ENCODE assay signal across 1 cellular context in genomic region chr20:19770375-19770774, GRCh38.
TF ChIP-seq lines count a peak whose summit lies in the region.

No MANE protein-coding gene starts in this region.

TF ChIP-seq in GM23338, 12 proteins besides CTCF, POLR2A, EP300 and RAD21 (continued from another document):
- TF ChIP-seq ZNF462 (CRISPR knock-in tag; IDR thresholded peaks at IDR 0.05) (no peak), STAT1 (IDR thresholded peaks at IDR 0.05; ENCODE audit: unreplicated experiment) (no peak), ZNF331 (CRISPR knock-in tag; IDR thresholded peaks at IDR 0.05; ENCODE audit: low read depth) (no peak)
